In genomic region chr5:127529904-127530682, GRCh38 we compare ENCODE assay signal across 20 cellular contexts. TPM values are rescaled to one million over a fixed set of nuclear protein-coding genes. Genes with fewer than 3 reads are reported as not detected.
DNase-seq lines count a peak whose midpoint lies in the region; ATAC-seq, FAIRE-seq and TF ChIP-seq lines count a peak whose summit lies in the region.
"Had no signal": no experiment of that assay in that cellular context is flagged by ENCODE, and none has a peak within 500 bp of the region (broad histone marks: within the 10 kb centered on the region; RNA-seq: fewer than 3 reads in every experiment).

No MANE protein-coding gene starts in this region.

- no peak overlapping the region for H3K4me2 ChIP-seq in A549
- no peak overlapping the region for H3K4me2 ChIP-seq in GM12878 (ENCODE audit: control insufficient read depth, insufficient read depth)
- H3K4me2 ChIP-seq: BLaER1 treated with 17β-estradiol and CSF1 and Interleukin-3, amounts not matched to agents 10 nM and 100 nM had no signal

- H3K27ac ChIP-seq in A549, result no peak overlapping the region
- H3K27ac ChIP-seq in GM12878 (ENCODE audit: control insufficient read depth, insufficient read depth), result no peak overlapping the region
- H3K27ac ChIP-seq: BLaER1 treated with 17β-estradiol and CSF1 and Interleukin-3, amounts not matched to agents 10 nM and 100 nM; C4-2B had no signal

- RAD21 ChIA-PET in GM12878 (lab: Charles Lee; ENCODE audit: unreplicated experiment), result no interaction called here

- H3K9ac ChIP-seq in GM12878 (ENCODE audit: control insufficient read depth, insufficient read depth, low read length), result no peak overlapping the region
- H3K9ac ChIP-seq: BLaER1 treated with 17β-estradiol and CSF1 and Interleukin-3, amounts not matched to agents 10 nM and 100 nM had no signal

- no peak for FAIRE-seq in A549 (lab: Jason Lieb, UNC)
- peak; percentile 13 for FAIRE-seq in G401.6 (lab: Jason Lieb, UNC)
- FAIRE-seq in GM12878 (lab: Jason Lieb, UNC), result peak; percentile 65
- FAIRE-seq: D721Med, GM12891, GM19239 had no signal

- TF ChIP-seq POLR2A in A549 (IDR thresholded peaks at IDR 0.05; ENCODE audit: low read length) (no peak), GM12878 (IDR thresholded peaks at IDR 0.05; ENCODE audit: low read depth, low read length) (no peak), erythroblast (IDR thresholded peaks at IDR 0.05; ENCODE audit: low read length) (no peak)

- TF ChIP-seq CTCF in A549 (IDR thresholded peaks at IDR 0.05) (no peak), GM12878 (IDR thresholded peaks at IDR 0.05 in 2 of 3, conservative IDR thresholded peaks at IDR 0.05 in 1 of 3; ENCODE audit: control insufficient read depth in 2 of 3, extremely low read depth in 1 of 3, insufficient read depth in 1 of 3, low read depth in 3 of 3, low read length in 3 of 3) (no peak)

- no peak for TF ChIP-seq EP300 in A549 (IDR thresholded peaks at IDR 0.05)
- TF ChIP-seq EP300 in GM12878 (IDR thresholded peaks at IDR 0.05; ENCODE audit: borderline replicate concordance in 1 of 2, control insufficient read depth in 1 of 2, low read depth in 2 of 2, low read length in 2 of 2), result no peak

- TF ChIP-seq RAD21 in A549 (conservative IDR thresholded peaks at IDR 0.05 in 1 of 2, IDR thresholded peaks at IDR 0.05 in 1 of 2) (no peak), GM12878 (IDR thresholded peaks at IDR 0.05; ENCODE audit: insufficient read depth, low read depth, low read length) (no peak)

- CTCF ChIA-PET in A549 (lab: Yijun Ruan, JAX) (no interaction called here), GM12878 (lab: Yijun Ruan, JAX) (no interaction called here)

- BruUV-seq in GM12878 (replicated peaks; lab: Mats Ljungman, UMichigan), result no TSS peak

- no peaks in the 10 kb centered on the region for H3K27me3 ChIP-seq in GM12878 (replicated peaks in 1 of 2; ENCODE audit: control insufficient read depth in 2 of 2, insufficient read depth in 2 of 2, low read length in 1 of 2)
- H3K27me3 ChIP-seq: BLaER1 treated with 17β-estradiol and CSF1 and Interleukin-3, amounts not matched to agents 10 nM and 100 nM had no signal

- no peaks in the 10 kb centered on the region for H3K79me2 ChIP-seq in GM12878 (ENCODE audit: control insufficient read depth, insufficient read depth, low read length)

- peaks cover 8 to 31% of the 10 kb centered on the region in 2 experiments for H3K36me3 ChIP-seq in GM12878 (ENCODE audit: control insufficient read depth in 2 of 2, insufficient read depth in 2 of 2, low read length in 1 of 2)

- intact Hi-C loops in GM12878 (cut with micrococcal nuclease; ENCODE audit: unreplicated experiment), result no loop called here

- ATAC-seq in A549, result no peak
- ATAC-seq in GM12878, result no peak
- ATAC-seq in HG03039 (IDR thresholded peaks at IDR 0.05; ENCODE audit: unreplicated experiment), result no peak
- ATAC-seq: CD8-positive, alpha-beta T cell had no signal

- in situ Hi-C loops in GM12878 (cut with MboI), result no loop called here

- H3K4me3 ChIP-seq in A549, result no peak overlapping the region
- no peak overlapping the region for H3K4me3 ChIP-seq in GM12878
- H3K4me3 ChIP-seq: BLaER1 treated with 17β-estradiol and CSF1 and Interleukin-3, amounts not matched to agents 10 nM and 100 nM had no signal

- no peaks in the 10 kb centered on the region for H3K4me1 ChIP-seq in A549
- H3K4me1 ChIP-seq in GM12878 (ENCODE audit: control insufficient read depth, insufficient read depth, low read length), result no peaks in the 10 kb centered on the region
- H3K4me1 ChIP-seq: BLaER1 treated with 17β-estradiol and CSF1 and Interleukin-3, amounts not matched to agents 10 nM and 100 nM; Caco-2 had no signal

- no peak overlapping the region for H2AFZ ChIP-seq in GM12878 (ENCODE audit: control insufficient read depth, low read depth, low read length)

- POLR2A ChIA-PET in A549 (lab: Yijun Ruan, JAX) (no interaction called here), GM12878 (lab: Charles Lee) (no interaction called here)

- 97% methylated on average over 5 of the region's 5 CpGs for WGBS in A549 (ENCODE audit: missing lambda C conversion rate)
- WGBS in GM12878 (ENCODE audit: insufficient coverage, insufficient replicate concordance, low lambda C conversion rate, missing lambda C conversion rate), result 98% methylated on average over 5 of the region's 5 CpGs

- H4K20me1 ChIP-seq in GM12878 (ENCODE audit: control insufficient read depth, insufficient read depth), result no peaks in the 10 kb centered on the region

- no peaks in the 10 kb centered on the region for H3K9me3 ChIP-seq in A549
- H3K9me3 ChIP-seq in GM12878 (replicated peaks; ENCODE audit: control insufficient read depth, insufficient read depth, low read length), result no peaks in the 10 kb centered on the region
- H3K9me3 ChIP-seq: Caco-2 had no signal

- no peak for DNase-seq in A549 (ENCODE audit: low read depth in 1 of 2, low spot score in 1 of 2)
- no peak for DNase-seq in GM12878 (ENCODE audit: low read depth, low spot score)
- peak; percentile 5 to 54 for DNase-seq in erythroblast (lab: John Stamatoyannopoulos, UW)
- DNase-seq in T-helper 2 cell, result no peak
- DNase-seq in NCI-H2107 treated with DMSO at 0.1 percent for 48 hours (lab: John Stamatoyannopoulos, UW; ENCODE audit: unreplicated experiment), result no peak
- DNase-seq: 8988T; AML-193; Caco-2; Calu3; CD4-positive, alpha-beta T cell; CD8-positive, alpha-beta T cell; DMS79 treated with DMSO at 0.1 percent for 48 hours; GDM1 had no signal

- SMC1A ChIA-PET in GM12878 (lab: Charles Lee; ENCODE audit: uncharacterized antibody, unreplicated experiment), result no interaction called here

TF ChIP-seq in A549, 52 proteins besides CTCF, POLR2A, EP300 and RAD21:
- TF ChIP-seq MAFK (IDR thresholded peaks at IDR 0.05; ENCODE audit: partially characterized antibody) (peak; percentile 80), RARB (CRISPR knock-in tag; IDR thresholded peaks at IDR 0.05) (no peak)

TF ChIP-seq in GM12878, 131 proteins besides CTCF, POLR2A, EP300 and RAD21:
- TF ChIP-seq RELA (IDR thresholded peaks at IDR 0.05; ENCODE audit: borderline replicate concordance, partially characterized antibody) (no peak), CUX1 (IDR thresholded peaks at IDR 0.05; ENCODE audit: insufficient replicate concordance, low read depth, low read length) (no peak), WRNIP1 (IDR thresholded peaks at IDR 0.05; ENCODE audit: borderline replicate concordance, low read depth, low read length) (no peak)
TF ChIP-seq in GM12878: peak in this region for 0.

RNA-seq across cellular contexts. Expression of gene PRRC1, which starts 12.7 kb away (rescaled TPM):
- polyA plus RNA-seq in A549 (2011; rRNA removed), result 80.4 and 82.2 TPM in 2 replicates
- 21.0 and 24.8 TPM in 2 replicates for polyA plus RNA-seq in A549 (2012; cell fraction: cytosol; rRNA removed)
- 14.6 and 25.9 TPM in 2 replicates for polyA plus RNA-seq in A549 (2012; cell fraction: nucleus; rRNA removed)
- 38.8 to 45.0 TPM (median 40.7 TPM) in 3 replicates for polyA plus RNA-seq in A549 (2017; fragmentation: RNase III; extraction: RNeasy Plus Mini Kit Qiagen cat#74134 plus additional on column Dnase treatment)
- 95.6 and 103 TPM in 2 replicates for polyA minus RNA-seq in A549 (2011; rRNA and poly(A)+ RNA removed)
- 80.1 and 94.4 TPM in 2 replicates for total RNA-seq in GM12878 (2013; cell fraction: nucleolus; rRNA removed)
- total RNA-seq in GM12878 (2014; rRNA removed), result 19.0 and 22.9 TPM in 2 replicates
- 30.5 and 30.9 TPM in 2 replicates for total RNA-seq in GM12878 (2014; rRNA removed; fragmentation: Illumina TruSeq; extraction: Trizol)
- 35.0 and 35.8 TPM in 2 replicates for total RNA-seq in GM12878 (2021)
- polyA plus RNA-seq in GM12878 (2011; ENCODE audit: low read depth), result 29.5 TPM
- 50.9 and 54.5 TPM in 2 replicates for polyA plus RNA-seq in GM12878 (2011; rRNA removed)
- polyA plus RNA-seq in GM12878 (2011; cell fraction: cytosol; rRNA removed), result 39.6 and 41.5 TPM in 2 replicates
- polyA plus RNA-seq in GM12878 (2011; cell fraction: nucleus; rRNA removed), result 37.3 and 40.8 TPM in 2 replicates
- polyA plus RNA-seq in GM12878 (2012), result 34.0 and 34.6 TPM in 2 replicates
- polyA plus RNA-seq in GM12878 (2014; fragmentation: Illumina TruSeq; extraction: Trizol), result 34.0 and 35.5 TPM in 2 replicates
- polyA plus RNA-seq in GM12878 (2014; fragmentation: Nextera tagmentation; extraction: Ambion mirVana), result 10 to 100 TPM; 29.7 to 29.8 TPM
- polyA plus RNA-seq in GM12878 (2014; rRNA removed), result 24.6 and 26.6 TPM in 2 replicates
- 10 to 100 TPM; 31.2 to 40.1 TPM for polyA plus RNA-seq in GM12878 (2016; fragmentation: Nextera tagmentation; extraction: Ambion mirVana)
- 96.1 and 108 TPM in 2 replicates for polyA minus RNA-seq in GM12878 (2011; rRNA and poly(A)+ RNA removed)
- 25.1 and 34.3 TPM in 2 replicates for polyA minus RNA-seq in GM12878 (2011; cell fraction: cytosol; rRNA and poly(A)+ RNA removed)
- 33.0 and 49.3 TPM in 2 replicates for polyA minus RNA-seq in GM12878 (2011; cell fraction: nucleus; rRNA and poly(A)+ RNA removed)

Comparison
In these comparisons a context has a peak if more than half of its experiments do, and no peak if none do; other contexts are left out.
1. DNase-seq: peak in erythroblast (2 of 2); none in A549 (0 of 2), GM12878 (single experiment), T-helper 2 cell (0 of 5) and NCI-H2107 treated with DMSO at 0.1 percent for 48 hours (single experiment).